In genomic region chr16:67846320-67847063, GRCh38 we compare ENCODE assay signal across 8 cellular contexts.
DNase-seq lines count a peak whose midpoint lies in the region; ATAC-seq and TF ChIP-seq lines count a peak whose summit lies in the region.

Gene NUTF2, plus strand, starts transcription at chr16:67846933. Its CDS starts 18,198 bp downstream, at chr16:67865131.

- DNase-seq in AG09309 (ENCODE audit: low read depth), result no peak
- DNase-seq in NCI-H446 treated with DMSO at 0.1 percent for 48 hours (lab: John Stamatoyannopoulos, UW), result peak; percentile 90
- peak; percentile 94 for DNase-seq in cerebellar cortex (ENCODE audit: low spot score)
- DNase-seq in islet precursor cell, result peak; percentile 100
- DNase-seq in stimulated activated CD4-positive, alpha-beta T cell treated with anti-CD3 and anti-CD28 coated beads, Interleukin-15, amount 100 ng/mL, for 1 hour (ENCODE audit: low read depth in 1 of 2, low spot score in 1 of 2), result peak; percentile 88 to 91

- H3K4me3 ChIP-seq in AG09309 (ENCODE audit: control insufficient read depth, low read depth, low read length), result peak within 1 kb of the TSS; percentile 88

- ATAC-seq in GM19025 (IDR thresholded peaks at IDR 0.05; ENCODE audit: low read depth, unreplicated experiment), result peak; percentile 62
- peak; percentile 55 for ATAC-seq in HG03342 (IDR thresholded peaks at IDR 0.05; ENCODE audit: unreplicated experiment)
- peak; percentile 72 to 73 for ATAC-seq in activated CD4-positive, CD25-positive, alpha-beta regulatory T cell treated with anti-CD3 and anti-CD28 coated beads, Interleukin-2, amount 50 U/mL, for 24 hours

- TF ChIP-seq CTCF in AG09309 (IDR thresholded peaks at IDR 0.05; ENCODE audit: control insufficient read depth, insufficient read depth, low read depth, low read length, missing control alignments), result no peak
